Comparison of ENCODE assay signal across 1 cellular context in the genomic region with DNA sequence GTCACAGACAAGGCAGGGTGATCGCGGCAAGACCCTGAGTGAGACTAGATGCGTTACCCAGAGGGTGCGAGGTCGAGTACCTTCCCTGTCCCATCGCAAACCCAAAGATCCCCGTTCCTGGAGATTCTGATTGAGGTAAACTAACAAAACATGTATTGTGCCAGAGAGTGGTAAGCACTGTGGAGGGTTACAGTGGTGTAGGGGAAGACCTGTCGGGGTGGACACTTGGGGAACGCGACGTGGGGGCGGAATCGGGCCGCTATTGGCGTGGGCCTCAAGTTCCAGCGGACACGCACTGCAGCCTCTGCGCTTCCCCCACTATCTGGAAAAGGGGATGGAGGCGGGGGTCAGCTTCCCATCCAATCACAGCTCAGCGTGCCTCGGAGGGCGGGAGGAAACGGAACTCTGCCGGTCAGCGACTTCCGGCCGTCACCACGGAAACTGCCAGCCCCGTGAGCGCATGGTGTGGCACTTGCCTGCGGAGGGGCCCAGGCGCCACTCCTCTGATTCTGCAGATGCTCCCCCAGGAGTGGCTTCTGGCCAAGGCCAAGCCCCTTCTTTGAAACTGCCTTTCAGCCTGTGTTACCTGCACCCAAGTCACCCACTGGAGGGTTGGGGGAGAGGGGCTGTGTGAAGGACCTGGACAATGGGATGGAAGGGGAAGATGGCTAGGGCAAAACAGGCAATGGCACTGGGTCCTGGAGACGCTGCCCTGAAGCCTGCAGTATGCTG.
A peak's percentile ranks its signal among the peaks of the same experiment; 100 is the strongest.
TF ChIP-seq lines count a peak whose summit lies in the region.

No MANE protein-coding gene starts in this region.

TF ChIP-seq in HEK293, 187 proteins besides CTCF, POLR2A, EP300 and RAD21 (continued from another document and continues in another):
- TF ChIP-seq, protein P1, sequence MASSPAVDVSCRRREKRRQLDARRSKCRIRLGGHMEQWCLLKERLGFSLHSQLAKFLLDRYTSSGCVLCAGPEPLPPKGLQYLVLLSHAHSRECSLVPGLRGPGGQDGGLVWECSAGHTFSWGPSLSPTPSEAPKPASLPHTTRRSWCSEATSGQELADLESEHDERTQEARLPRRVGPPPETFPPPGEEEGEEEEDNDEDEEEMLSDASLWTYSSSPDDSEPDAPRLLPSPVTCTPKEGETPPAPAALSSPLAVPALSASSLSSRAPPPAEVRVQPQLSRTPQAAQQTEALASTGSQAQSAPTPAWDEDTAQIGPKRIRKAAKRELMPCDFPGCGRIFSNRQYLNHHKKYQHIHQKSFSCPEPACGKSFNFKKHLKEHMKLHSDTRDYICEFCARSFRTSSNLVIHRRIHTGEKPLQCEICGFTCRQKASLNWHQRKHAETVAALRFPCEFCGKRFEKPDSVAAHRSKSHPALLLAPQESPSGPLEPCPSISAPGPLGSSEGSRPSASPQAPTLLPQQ (tag by site-specific recombination; IDR thresholded peaks at IDR 0.05) = peak; percentile 75
- TF ChIP-seq ZNF19 (tag by site-specific recombination; IDR thresholded peaks at IDR 0.05; ENCODE audit: low read depth) (no peak), ZNF169 (tag by site-specific recombination; IDR thresholded peaks at IDR 0.05) (no peak), BCL11B (tag by site-specific recombination; IDR thresholded peaks at IDR 0.05; ENCODE audit: low read depth) (peak; percentile 51), ZNF776 (tag by site-specific recombination; IDR thresholded peaks at IDR 0.05; ENCODE audit: borderline replicate concordance) (no peak), ZNF514 (tag by site-specific recombination; IDR thresholded peaks at IDR 0.05) (no peak), ZNF175 (tag by site-specific recombination; IDR thresholded peaks at IDR 0.05) (no peak), WT1 (tag by site-specific recombination; IDR thresholded peaks at IDR 0.05) (peak; percentile 44; the same call in 1 of the 2 replicates), PRDM6 (tag by site-specific recombination; IDR thresholded peaks at IDR 0.05) (no peak), ZNF529 (tag by site-specific recombination; IDR thresholded peaks at IDR 0.05; ENCODE audit: insufficient replicate concordance) (no peak), ZBTB8A (tag by site-specific recombination; IDR thresholded peaks at IDR 0.05) (no peak), SP3 (tag by site-specific recombination; IDR thresholded peaks at IDR 0.05) (peak; percentile 68), ZNF561 (tag by site-specific recombination; IDR thresholded peaks at IDR 0.05; ENCODE audit: borderline replicate concordance) (peak; percentile 87; the same call in 1 of the 2 replicates), ZNF10 (tag by site-specific recombination; IDR thresholded peaks at IDR 0.05) (0 out of 2 replicates have a peak, but pooled peaks have one; percentile 20), SP7 (tag by site-specific recombination; IDR thresholded peaks at IDR 0.05) (peak; percentile 80; the same call in 1 of the 2 replicates), ZNF274 (IDR thresholded peaks at IDR 0.05; ENCODE audit: low read length) (no peak), ZNF274 (tag by site-specific recombination; IDR thresholded peaks at IDR 0.05; ENCODE audit: borderline replicate concordance) (no peak), GLI2 (tag by site-specific recombination; IDR thresholded peaks at IDR 0.05; ENCODE audit: borderline replicate concordance, low read depth) (no peak), ZNF549 (tag by site-specific recombination; IDR thresholded peaks at IDR 0.05) (no peak), ZNF324 (tag by site-specific recombination; IDR thresholded peaks at IDR 0.05) (0 out of 2 replicates have a peak, but pooled peaks have one; percentile 46), GFI1B (tag by site-specific recombination; IDR thresholded peaks at IDR 0.05) (no peak), ZFP41 (tag by site-specific recombination; IDR thresholded peaks at IDR 0.05; ENCODE audit: borderline replicate concordance) (no peak), ZBTB1 (tag by site-specific recombination; IDR thresholded peaks at IDR 0.05) (no peak), ZNF24 (tag by site-specific recombination; IDR thresholded peaks at IDR 0.05) (peak; percentile 58; the same call in 1 of the 2 replicates), ZNF26 (tag by site-specific recombination; IDR thresholded peaks at IDR 0.05) (no peak), ZSCAN30 (tag by site-specific recombination; IDR thresholded peaks at IDR 0.05) (0 out of 2 replicates have a peak, but pooled peaks have one; percentile 33), ZNF670 (tag by site-specific recombination; IDR thresholded peaks at IDR 0.05; ENCODE audit: low read depth) (no peak), SALL2 (tag by site-specific recombination; IDR thresholded peaks at IDR 0.05; ENCODE audit: borderline replicate concordance) (no peak), FEZF1 (tag by site-specific recombination; IDR thresholded peaks at IDR 0.05) (peak; percentile 87), ZNF555 (tag by site-specific recombination; conservative IDR thresholded peaks at IDR 0.05) (no peak), ZNF521 (tag by site-specific recombination; IDR thresholded peaks at IDR 0.05) (no peak), OVOL3 (tag by site-specific recombination; IDR thresholded peaks at IDR 0.05) (peak; percentile 85), ZFP37 (tag by site-specific recombination; IDR thresholded peaks at IDR 0.05) (peak; percentile 86), PATZ1 (tag by site-specific recombination; IDR thresholded peaks at IDR 0.05) (peak; percentile 90), ZNF677 (tag by site-specific recombination; IDR thresholded peaks at IDR 0.05) (no peak), ZFP69B (tag by site-specific recombination; IDR thresholded peaks at IDR 0.05) (peak; percentile 85)
- TF ChIP-seq, protein P2, sequence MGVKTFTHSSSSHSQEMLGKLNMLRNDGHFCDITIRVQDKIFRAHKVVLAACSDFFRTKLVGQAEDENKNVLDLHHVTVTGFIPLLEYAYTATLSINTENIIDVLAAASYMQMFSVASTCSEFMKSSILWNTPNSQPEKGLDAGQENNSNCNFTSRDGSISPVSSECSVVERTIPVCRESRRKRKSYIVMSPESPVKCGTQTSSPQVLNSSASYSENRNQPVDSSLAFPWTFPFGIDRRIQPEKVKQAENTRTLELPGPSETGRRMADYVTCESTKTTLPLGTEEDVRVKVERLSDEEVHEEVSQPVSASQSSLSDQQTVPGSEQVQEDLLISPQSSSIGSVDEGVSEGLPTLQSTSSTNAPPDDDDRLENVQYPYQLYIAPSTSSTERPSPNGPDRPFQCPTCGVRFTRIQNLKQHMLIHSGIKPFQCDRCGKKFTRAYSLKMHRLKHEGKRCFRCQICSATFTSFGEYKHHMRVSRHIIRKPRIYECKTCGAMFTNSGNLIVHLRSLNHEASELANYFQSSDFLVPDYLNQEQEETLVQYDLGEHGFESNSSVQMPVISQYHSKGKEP (tag by site-specific recombination; IDR thresholded peaks at IDR 0.05) = no peak
- TF ChIP-seq, protein P3, sequence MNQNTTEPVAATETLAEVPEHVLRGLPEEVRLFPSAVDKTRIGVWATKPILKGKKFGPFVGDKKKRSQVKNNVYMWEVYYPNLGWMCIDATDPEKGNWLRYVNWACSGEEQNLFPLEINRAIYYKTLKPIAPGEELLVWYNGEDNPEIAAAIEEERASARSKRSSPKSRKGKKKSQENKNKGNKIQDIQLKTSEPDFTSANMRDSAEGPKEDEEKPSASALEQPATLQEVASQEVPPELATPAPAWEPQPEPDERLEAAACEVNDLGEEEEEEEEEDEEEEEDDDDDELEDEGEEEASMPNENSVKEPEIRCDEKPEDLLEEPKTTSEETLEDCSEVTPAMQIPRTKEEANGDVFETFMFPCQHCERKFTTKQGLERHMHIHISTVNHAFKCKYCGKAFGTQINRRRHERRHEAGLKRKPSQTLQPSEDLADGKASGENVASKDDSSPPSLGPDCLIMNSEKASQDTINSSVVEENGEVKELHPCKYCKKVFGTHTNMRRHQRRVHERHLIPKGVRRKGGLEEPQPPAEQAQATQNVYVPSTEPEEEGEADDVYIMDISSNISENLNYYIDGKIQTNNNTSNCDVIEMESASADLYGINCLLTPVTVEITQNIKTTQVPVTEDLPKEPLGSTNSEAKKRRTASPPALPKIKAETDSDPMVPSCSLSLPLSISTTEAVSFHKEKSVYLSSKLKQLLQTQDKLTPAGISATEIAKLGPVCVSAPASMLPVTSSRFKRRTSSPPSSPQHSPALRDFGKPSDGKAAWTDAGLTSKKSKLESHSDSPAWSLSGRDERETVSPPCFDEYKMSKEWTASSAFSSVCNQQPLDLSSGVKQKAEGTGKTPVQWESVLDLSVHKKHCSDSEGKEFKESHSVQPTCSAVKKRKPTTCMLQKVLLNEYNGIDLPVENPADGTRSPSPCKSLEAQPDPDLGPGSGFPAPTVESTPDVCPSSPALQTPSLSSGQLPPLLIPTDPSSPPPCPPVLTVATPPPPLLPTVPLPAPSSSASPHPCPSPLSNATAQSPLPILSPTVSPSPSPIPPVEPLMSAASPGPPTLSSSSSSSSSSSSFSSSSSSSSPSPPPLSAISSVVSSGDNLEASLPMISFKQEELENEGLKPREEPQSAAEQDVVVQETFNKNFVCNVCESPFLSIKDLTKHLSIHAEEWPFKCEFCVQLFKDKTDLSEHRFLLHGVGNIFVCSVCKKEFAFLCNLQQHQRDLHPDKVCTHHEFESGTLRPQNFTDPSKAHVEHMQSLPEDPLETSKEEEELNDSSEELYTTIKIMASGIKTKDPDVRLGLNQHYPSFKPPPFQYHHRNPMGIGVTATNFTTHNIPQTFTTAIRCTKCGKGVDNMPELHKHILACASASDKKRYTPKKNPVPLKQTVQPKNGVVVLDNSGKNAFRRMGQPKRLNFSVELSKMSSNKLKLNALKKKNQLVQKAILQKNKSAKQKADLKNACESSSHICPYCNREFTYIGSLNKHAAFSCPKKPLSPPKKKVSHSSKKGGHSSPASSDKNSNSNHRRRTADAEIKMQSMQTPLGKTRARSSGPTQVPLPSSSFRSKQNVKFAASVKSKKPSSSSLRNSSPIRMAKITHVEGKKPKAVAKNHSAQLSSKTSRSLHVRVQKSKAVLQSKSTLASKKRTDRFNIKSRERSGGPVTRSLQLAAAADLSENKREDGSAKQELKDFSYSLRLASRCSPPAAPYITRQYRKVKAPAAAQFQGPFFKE (tag by site-specific recombination; IDR thresholded peaks at IDR 0.05; ENCODE audit: borderline replicate concordance) = no peak
- TF ChIP-seq, protein P4, sequence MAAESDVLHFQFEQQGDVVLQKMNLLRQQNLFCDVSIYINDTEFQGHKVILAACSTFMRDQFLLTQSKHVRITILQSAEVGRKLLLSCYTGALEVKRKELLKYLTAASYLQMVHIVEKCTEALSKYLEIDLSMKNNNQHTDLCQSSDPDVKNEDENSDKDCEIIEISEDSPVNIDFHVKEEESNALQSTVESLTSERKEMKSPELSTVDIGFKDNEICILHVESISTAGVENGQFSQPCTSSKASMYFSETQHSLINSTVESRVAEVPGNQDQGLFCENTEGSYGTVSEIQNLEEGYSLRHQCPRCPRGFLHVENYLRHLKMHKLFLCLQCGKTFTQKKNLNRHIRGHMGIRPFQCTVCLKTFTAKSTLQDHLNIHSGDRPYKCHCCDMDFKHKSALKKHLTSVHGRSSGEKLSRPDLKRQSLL (tag by site-specific recombination; IDR thresholded peaks at IDR 0.05) = no peak
- TF ChIP-seq, protein P5, sequence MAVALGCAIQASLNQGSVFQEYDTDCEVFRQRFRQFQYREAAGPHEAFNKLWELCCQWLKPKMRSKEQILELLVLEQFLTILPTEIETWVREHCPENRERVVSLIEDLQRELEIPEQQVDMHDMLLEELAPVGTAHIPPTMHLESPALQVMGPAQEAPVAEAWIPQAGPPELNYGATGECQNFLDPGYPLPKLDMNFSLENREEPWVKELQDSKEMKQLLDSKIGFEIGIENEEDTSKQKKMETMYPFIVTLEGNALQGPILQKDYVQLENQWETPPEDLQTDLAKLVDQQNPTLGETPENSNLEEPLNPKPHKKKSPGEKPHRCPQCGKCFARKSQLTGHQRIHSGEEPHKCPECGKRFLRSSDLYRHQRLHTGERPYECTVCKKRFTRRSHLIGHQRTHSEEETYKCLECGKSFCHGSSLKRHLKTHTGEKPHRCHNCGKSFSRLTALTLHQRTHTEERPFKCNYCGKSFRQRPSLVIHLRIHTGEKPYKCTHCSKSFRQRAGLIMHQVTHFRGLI (tag by site-specific recombination; IDR thresholded peaks at IDR 0.05) = no peak
